ENCODE assay signal across 8 cellular contexts in the genomic region with DNA sequence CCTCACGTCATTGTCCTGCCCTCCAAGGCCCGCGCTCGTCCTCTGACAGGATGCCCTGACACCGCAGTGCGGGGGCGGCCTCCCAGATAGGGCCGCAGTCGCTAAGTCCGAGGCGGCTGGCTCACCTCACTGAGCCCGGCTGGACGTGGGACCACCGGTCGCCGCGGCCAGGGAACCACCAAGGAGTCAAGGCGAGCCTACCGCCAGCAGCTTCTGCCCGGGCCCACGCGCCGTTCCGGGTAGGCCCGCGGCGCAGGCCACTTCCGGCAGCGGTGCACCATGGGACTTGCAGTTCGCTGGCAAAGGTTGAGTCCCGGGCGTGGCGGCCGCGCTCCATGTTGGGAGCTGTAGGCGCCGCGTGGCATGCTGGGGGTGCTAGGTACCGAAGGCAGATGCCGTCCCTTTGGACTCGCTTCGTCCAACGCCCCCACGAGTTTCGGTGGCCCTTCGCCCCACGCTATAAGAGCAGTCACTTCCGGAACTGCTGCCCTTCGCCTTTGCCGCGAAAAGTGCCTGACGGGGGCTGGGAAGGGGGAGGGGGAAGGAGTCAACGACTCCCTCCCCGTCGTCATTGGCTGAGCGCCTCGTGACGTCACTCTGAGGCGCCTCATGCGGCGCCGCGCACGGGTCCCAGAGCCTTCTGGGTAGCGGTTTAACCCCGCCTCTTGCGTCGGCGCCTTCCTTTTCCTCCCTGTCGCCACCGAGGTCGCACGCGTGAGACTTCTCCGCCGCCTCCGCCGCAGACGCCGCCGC. TPM values are rescaled to one million over a fixed set of nuclear protein-coding genes. Genes with fewer than 3 reads are reported as not detected.
DNase-seq lines count a peak whose midpoint lies in the region; FAIRE-seq and TF ChIP-seq lines count a peak whose summit lies in the region.

A gene (plus strand): TSS at position 681 of the 753 bp plus-strand sequence. CDS start 268 bp downstream, outside the sequence.

- peak; percentile 95 for DNase-seq in GDM1 (lab: John Stamatoyannopoulos, UW)
- DNase-seq in HEK293T (ENCODE audit: extremely low spot score) = peak; percentile 94
- DNase-seq in MV-4-11 (lab: John Stamatoyannopoulos, UW) = peak; percentile 97
- DNase-seq in SK-MEL-5 (ENCODE audit: low read depth, low spot score) = peak; percentile 96
- peak; percentile 98 for DNase-seq in activated naive CD4-positive, alpha-beta T cell treated with Interleukin-2 at 50 U/mL for 16 hours
- peak; percentile 99 for DNase-seq in frontal cortex (ENCODE audit: low spot score in 2 of 2)
- DNase-seq in substantia nigra (lab: John Stamatoyannopoulos, UW) = peak; percentile 89 to 100 (median 97)

- peak; percentile 46 for TF ChIP-seq CTCF in neutrophil (IDR thresholded peaks at IDR 0.05)

- CTCF ChIA-PET in HEK293T (lab: Yijun Ruan, JAX) = no interaction called here

- peaks cover 19% of the 10 kb centered on the region for H3K36me3 ChIP-seq in neutrophil

- H3K4me3 ChIP-seq in neutrophil (ENCODE audit: low read depth in 1 of 2, low read length in 1 of 2) = peak within 1 kb of the TSS; percentile 59 to 98

- no peaks in the 10 kb centered on the region for H3K27me3 ChIP-seq in neutrophil

- no peaks in the 10 kb centered on the region for H3K9me3 ChIP-seq in neutrophil

- H3K4me1 ChIP-seq in neutrophil (ENCODE audit: control insufficient read depth in 1 of 2, insufficient read depth in 1 of 2, low read depth in 1 of 2, low read length in 1 of 2) = peaks cover 38 to 43% of the 10 kb centered on the region in 2 experiments

- H3K27ac ChIP-seq in neutrophil (peak within 1 kb of the TSS; percentile 93), substantia nigra (ENCODE audit: low read depth, low read length, poor library complexity, severe bottlenecking) (peak within 1 kb of the TSS; percentile 100)

- no peak for FAIRE-seq in frontal cortex (lab: Jason Lieb, UNC)

- POLR2A ChIA-PET in HEK293T (lab: Yijun Ruan, JAX) = interaction anchor here (0.5 to 2.2 kb wide), 11 partner anchors 9 to 88 kb away, joined by 3 to 39 read pairs (median 4); a partner anchor contains a TSS

- in situ Hi-C loops in SK-MEL-5 (cut with HindIII; ENCODE audit: low pct_unique_long_range_greater_than_20kb, low sequenced_read_pairs) = no loop called here

TF ChIP-seq in HEK293T, 16 proteins besides CTCF, POLR2A, EP300 and RAD21:
- peak; percentile 90 for TF ChIP-seq ELF4 (IDR thresholded peaks at IDR 0.05)
- TF ChIP-seq L3MBTL2 (conservative IDR thresholded peaks at IDR 0.05) = peak; percentile 90
- TF ChIP-seq TARDBP (IDR thresholded peaks at IDR 0.05) = no peak
- TF ChIP-seq, protein P1, sequence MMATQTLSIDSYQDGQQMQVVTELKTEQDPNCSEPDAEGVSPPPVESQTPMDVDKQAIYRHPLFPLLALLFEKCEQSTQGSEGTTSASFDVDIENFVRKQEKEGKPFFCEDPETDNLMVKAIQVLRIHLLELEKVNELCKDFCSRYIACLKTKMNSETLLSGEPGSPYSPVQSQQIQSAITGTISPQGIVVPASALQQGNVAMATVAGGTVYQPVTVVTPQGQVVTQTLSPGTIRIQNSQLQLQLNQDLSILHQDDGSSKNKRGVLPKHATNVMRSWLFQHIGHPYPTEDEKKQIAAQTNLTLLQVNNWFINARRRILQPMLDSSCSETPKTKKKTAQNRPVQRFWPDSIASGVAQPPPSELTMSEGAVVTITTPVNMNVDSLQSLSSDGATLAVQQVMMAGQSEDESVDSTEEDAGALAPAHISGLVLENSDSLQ (IDR thresholded peaks at IDR 0.05) = peak; percentile 35; the same call in 1 of the 2 replicates
- no peak for TF ChIP-seq BHLHE40 (IDR thresholded peaks at IDR 0.05; ENCODE audit: borderline replicate concordance)
- peak; percentile 85; the same call in 1 of the 2 replicates for TF ChIP-seq HDGF (IDR thresholded peaks at IDR 0.05; ENCODE audit: borderline replicate concordance)

RNA-seq across cellular contexts. Expression of the gene that starts here (rescaled TPM):
- total RNA-seq in SK-MEL-5 (2014; rRNA removed; shearing (Covaris generic)) = 1,043 and 1,055 TPM in 2 replicates
- 1,369 and 1,796 TPM in 2 replicates for polyA plus RNA-seq in SK-MEL-5 (2015; cell fraction: cytosol; rRNA removed)
- polyA plus RNA-seq in SK-MEL-5 (2015; cell fraction: nucleus; rRNA removed) = 230 and 299 TPM in 2 replicates
- 210 TPM for total RNA-seq in frontal cortex

Comparison
In these comparisons a context has a peak if more than half of its experiments do, and no peak if none do; other contexts are left out.
1. Peak in every context shown above with its lines: DNase-seq, H3K4me3 ChIP-seq and H3K27ac ChIP-seq.